In the genomic region with DNA sequence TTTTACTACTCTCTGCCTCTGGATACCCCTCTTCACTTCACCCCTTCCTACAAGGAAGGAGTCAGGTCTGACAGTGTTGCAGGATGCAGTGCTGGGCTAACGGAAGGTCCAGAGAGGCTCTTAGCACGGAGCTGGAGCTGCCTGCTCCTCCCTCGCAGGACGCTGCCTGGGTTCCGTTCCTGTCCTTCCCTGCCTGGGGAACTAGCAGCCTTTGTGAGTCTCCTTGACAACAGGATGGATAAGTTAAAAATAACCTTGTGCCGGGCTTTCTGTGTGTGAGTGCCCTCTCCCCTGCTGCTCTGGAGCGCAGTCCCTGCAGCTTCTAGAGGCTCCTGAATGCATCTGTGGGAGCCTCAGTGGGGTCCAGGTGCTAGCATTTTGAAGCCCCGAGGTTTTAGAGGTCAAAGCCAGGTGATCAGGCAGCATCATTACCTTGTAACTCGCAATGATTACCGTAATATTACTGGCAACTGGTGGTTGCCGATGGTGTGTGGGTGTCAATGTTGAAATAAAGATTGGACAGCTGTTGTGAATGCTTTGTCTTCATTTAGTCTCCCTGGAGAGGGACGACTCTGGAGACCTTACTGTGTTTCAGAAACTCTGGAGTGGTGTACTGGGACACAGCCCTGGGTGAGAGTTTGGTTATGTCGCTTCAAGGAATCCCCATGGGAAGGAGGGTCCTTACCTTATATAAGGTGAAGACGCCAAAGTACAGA, we compare ENCODE assay signal across 10 cellular contexts. TPM values are rescaled to one million over a fixed set of nuclear protein-coding genes. Genes with fewer than 3 reads are reported as not detected.
DNase-seq lines count a peak whose midpoint lies in the region; ATAC-seq and TF ChIP-seq lines count a peak whose summit lies in the region.
"Had no signal": no experiment of that assay in that cellular context is flagged by ENCODE, and none has a peak within 500 bp of the region (broad histone marks: within the 10 kb centered on the region; RNA-seq: fewer than 3 reads in every experiment).

No MANE protein-coding gene starts in this region.

- H3K4me3 ChIP-seq in H7 (ENCODE audit: insufficient read depth, low read depth, low read length) (no peak overlapping the region), lower lobe of right lung (no peak overlapping the region)

- 0 out of 2 replicates have a peak, but pooled peaks cover 1% of the 10 kb centered on the region for H3K36me3 ChIP-seq in H7 (replicated peaks; ENCODE audit: control insufficient read depth, insufficient read depth, low read length)
- peaks cover 33% of the 10 kb centered on the region for H3K36me3 ChIP-seq in lower lobe of right lung

- peak; percentile 45 for DNase-seq in H7
- DNase-seq in left ventricle myocardium superior: peak; percentile 72
- DNase-seq in retina: peak; percentile 32
- no peak for DNase-seq in lower lobe of right lung
- DNase-seq in activated T-cell treated with anti-CD3 and anti-CD28 coated beads for 4 hours: no peak
- DNase-seq in activated CD4-positive, alpha-beta T cell treated with anti-CD3 and anti-CD28 coated beads for 36 hours: no peak
- DNase-seq in GDM1 (lab: John Stamatoyannopoulos, UW): no peak
- DNase-seq: activated CD4-positive, alpha-beta T cell treated with anti-CD3 and anti-CD28 coated beads for 1 hour; mammary epithelial cell had no signal

- H3K9me3 Mint-ChIP-seq in activated T-helper 17 cell treated with anti-CD3 and anti-CD28 coated beads, Interleukin-2, amount 50 U/mL, for 72 hours: no peaks in the 10 kb centered on the region
- no peaks in the 10 kb centered on the region for H3K9me3 Mint-ChIP-seq in activated CD4-positive, alpha-beta T cell treated with anti-CD3 and anti-CD28 coated beads for 36 hours (ENCODE audit: low read depth)

- H3K4me3 Mint-ChIP-seq in activated T-helper 17 cell treated with anti-CD3 and anti-CD28 coated beads, Interleukin-2, amount 50 U/mL, for 72 hours: no peak overlapping the region
- no peak overlapping the region for H3K4me3 Mint-ChIP-seq in activated CD4-positive, alpha-beta T cell treated with anti-CD3 and anti-CD28 coated beads for 36 hours

- CTCF ChIA-PET in activated CD4-positive, alpha-beta T cell treated with anti-CD3 and anti-CD28 coated beads for 36 hours (lab: Charles Lee): interaction anchor here (0.6 to 0.7 kb wide), 2 partner anchors 16 to 30 kb away, joined by 3 read pairs; no protein-coding TSS in a partner anchor

- peaks cover 55% of the 10 kb centered on the region for H3K4me1 ChIP-seq in lower lobe of right lung

- ATAC-seq in activated T-helper 17 cell treated with anti-CD3 and anti-CD28 coated beads, Interleukin-2, amount 50 U/mL, for 72 hours (replicated peaks): no peak
- ATAC-seq in left ventricle myocardium superior: peak; percentile 83
- ATAC-seq in lower lobe of right lung: no peak
- ATAC-seq in activated CD4-positive, alpha-beta T cell treated with anti-CD3 and anti-CD28 coated beads for 36 hours: no peak

- H3K4me1 Mint-ChIP-seq in activated T-helper 17 cell treated with anti-CD3 and anti-CD28 coated beads, Interleukin-2, amount 50 U/mL, for 72 hours: peaks cover 35% of the 10 kb centered on the region
- peaks cover 51% of the 10 kb centered on the region for H3K4me1 Mint-ChIP-seq in activated CD4-positive, alpha-beta T cell treated with anti-CD3 and anti-CD28 coated beads for 36 hours

- no peaks in the 10 kb centered on the region for H3K27me3 Mint-ChIP-seq in activated T-helper 17 cell treated with anti-CD3 and anti-CD28 coated beads, Interleukin-2, amount 50 U/mL, for 72 hours
- no peaks in the 10 kb centered on the region for H3K27me3 Mint-ChIP-seq in activated CD4-positive, alpha-beta T cell treated with anti-CD3 and anti-CD28 coated beads for 36 hours

- no peak for TF ChIP-seq CTCF in lower lobe of right lung (IDR thresholded peaks at IDR 0.05)

- intact Hi-C loops in left ventricle myocardium superior (cut with micrococcal nuclease): no loop called here
- intact Hi-C loops in lower lobe of right lung (cut with DNase I): no loop called here
- intact Hi-C loops in activated CD4-positive, alpha-beta T cell treated with anti-CD3 and anti-CD28 coated beads for 36 hours (cut with DNase I, micrococcal nuclease): no loop called here

- H3K27ac Mint-ChIP-seq in activated T-helper 17 cell treated with anti-CD3 and anti-CD28 coated beads, Interleukin-2, amount 50 U/mL, for 72 hours: peak overlapping the region; percentile 79
- no peak overlapping the region for H3K27ac Mint-ChIP-seq in activated CD4-positive, alpha-beta T cell treated with anti-CD3 and anti-CD28 coated beads for 36 hours

- no peaks in the 10 kb centered on the region for H3K9me3 ChIP-seq in lower lobe of right lung

- peaks cover 48% of the 10 kb centered on the region for H3K36me3 Mint-ChIP-seq in activated T-helper 17 cell treated with anti-CD3 and anti-CD28 coated beads, Interleukin-2, amount 50 U/mL, for 72 hours (ENCODE audit: low read depth)
- peaks cover 5% of the 10 kb centered on the region for H3K36me3 Mint-ChIP-seq in activated CD4-positive, alpha-beta T cell treated with anti-CD3 and anti-CD28 coated beads for 36 hours (ENCODE audit: low read depth)

- H3K27me3 ChIP-seq in H7 (ENCODE audit: control insufficient read depth, insufficient read depth, low read length): no peaks in the 10 kb centered on the region
- no peaks in the 10 kb centered on the region for H3K27me3 ChIP-seq in lower lobe of right lung (ENCODE audit: low read depth)

- H3K27ac ChIP-seq in lower lobe of right lung: no peak overlapping the region

- POLR2A ChIA-PET in activated CD4-positive, alpha-beta T cell treated with anti-CD3 and anti-CD28 coated beads for 36 hours (lab: Charles Lee): interaction anchor here (0.5 kb wide), 1 partner anchor 21 kb away, joined by 3 read pairs; no protein-coding TSS in a partner anchor

RNA-seq across cellular contexts. Expression of gene CDS2, which starts 44.4 kb away (rescaled TPM):
- 25.1 and 27.5 TPM in 2 replicates for total RNA-seq in H7 (2014; rRNA removed; shearing (Covaris generic))
- total RNA-seq in activated T-helper 17 cell treated with anti-CD3 and anti-CD28 coated beads, Interleukin-2, amount 50 U/mL, for 72 hours: 10 to 100 TPM; 53.8 to 70.5 TPM
- total RNA-seq in left ventricle myocardium superior (68.9 TPM), lower lobe of right lung (63.3 TPM)
- 10 to 100 TPM; 34.3 to 41.3 TPM for total RNA-seq in activated CD4-positive, alpha-beta T cell treated with anti-CD3 and anti-CD28 coated beads for 36 hours

RNA-seq across cellular contexts. Expression of gene PCNA, which starts 51.5 kb away (rescaled TPM):
- total RNA-seq in H7 (2014; rRNA removed; shearing (Covaris generic)): 294 and 304 TPM in 2 replicates
- total RNA-seq in activated T-helper 17 cell treated with anti-CD3 and anti-CD28 coated beads, Interleukin-2, amount 50 U/mL, for 72 hours: 100 to 1,000 TPM; 346 to 572 TPM
- 32.6 TPM for total RNA-seq in left ventricle myocardium superior
- 48.1 TPM for total RNA-seq in lower lobe of right lung
- 100 to 1,000 TPM; 494 to 576 TPM for total RNA-seq in activated CD4-positive, alpha-beta T cell treated with anti-CD3 and anti-CD28 coated beads for 36 hours

RNA-seq across cellular contexts. Expression of gene TMEM230, which starts 58.4 kb away (rescaled TPM):
- 119 and 138 TPM in 2 replicates for total RNA-seq in H7 (2014; rRNA removed; shearing (Covaris generic))
- total RNA-seq in activated T-helper 17 cell treated with anti-CD3 and anti-CD28 coated beads, Interleukin-2, amount 50 U/mL, for 72 hours: 10 to 100 TPM; 50.6 to 64.2 TPM
- total RNA-seq in left ventricle myocardium superior: 88.3 TPM
- total RNA-seq in lower lobe of right lung: 98.9 TPM
- 10 to 100 TPM; 63.7 to 66.3 TPM for total RNA-seq in activated CD4-positive, alpha-beta T cell treated with anti-CD3 and anti-CD28 coated beads for 36 hours

Comparison
In these comparisons a context has a peak if more than half of its experiments do, and no peak if none do; other contexts are left out.
1. DNase-seq: peak in H7 (single experiment), left ventricle myocardium superior (single experiment) and retina (single experiment); none in lower lobe of right lung (single experiment), activated T-cell treated with anti-CD3 and anti-CD28 coated beads for 4 hours (single experiment), activated CD4-positive, alpha-beta T cell treated with anti-CD3 and anti-CD28 coated beads for 36 hours (single experiment) and GDM1 (single experiment).